Comparison of ENCODE assay signal across 8 cellular contexts in the genomic region with DNA sequence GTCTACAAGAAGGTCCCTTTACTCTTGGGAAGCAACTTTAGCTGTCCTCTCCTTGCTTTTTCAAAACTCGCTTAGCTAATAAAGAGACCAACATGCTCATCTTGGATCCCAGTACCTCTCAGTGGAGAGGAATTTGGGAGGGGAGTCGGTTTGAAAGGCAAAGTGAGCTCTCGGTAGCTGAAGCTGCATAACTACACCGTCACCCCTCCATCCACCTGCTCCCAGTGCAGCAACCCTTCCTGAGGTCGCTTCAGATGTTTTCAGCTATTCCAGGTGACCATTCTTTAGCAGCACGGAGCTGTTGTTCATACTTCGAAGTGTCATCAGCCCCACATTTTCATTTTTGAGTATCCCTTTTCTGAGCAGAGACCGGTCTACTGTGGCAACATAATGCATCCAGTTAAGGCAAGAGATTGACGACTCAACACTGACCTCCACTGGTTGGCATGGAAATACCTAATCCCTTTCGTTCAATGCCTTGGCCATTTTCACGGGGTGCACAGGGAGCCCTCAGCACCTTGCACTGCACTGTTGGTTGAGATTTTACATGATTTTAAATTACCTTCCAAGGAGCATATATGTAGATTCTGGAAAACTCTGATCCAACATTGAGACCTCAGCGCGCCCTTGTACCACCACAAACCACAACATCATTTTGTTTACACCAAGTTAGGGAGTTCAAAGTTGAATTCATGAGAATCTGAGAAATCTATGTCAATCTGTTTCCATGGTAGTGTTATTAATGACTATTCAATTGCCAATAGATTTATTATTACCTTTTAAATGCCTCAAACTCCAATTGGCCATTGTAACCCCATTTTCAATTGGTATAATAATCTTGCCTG. TPM values are rescaled to one million over a fixed set of nuclear protein-coding genes. Genes with fewer than 3 reads are reported as not detected.
A peak's percentile ranks its signal among the peaks of the same experiment; 100 is the strongest.
DNase-seq lines count a peak whose midpoint lies in the region; ATAC-seq, FAIRE-seq and TF ChIP-seq lines count a peak whose summit lies in the region.

No MANE protein-coding gene starts in this region.

- H3K4me3 ChIP-seq in A673 (ENCODE audit: low read depth, low read length, poor library complexity, severe bottlenecking) (no peak overlapping the region), WI38 (ENCODE audit: low read depth, low read length) (no peak overlapping the region), bronchial epithelial cell (ENCODE audit: low read depth, low read length) (no peak overlapping the region)

- ATAC-seq in GM18519 (IDR thresholded peaks at IDR 0.05; ENCODE audit: low FRiP score, unreplicated experiment) (peak; percentile 76), HG03060 (IDR thresholded peaks at IDR 0.05; ENCODE audit: low read depth, unreplicated experiment) (peak; percentile 73)

- no peak for FAIRE-seq in bronchial epithelial cell (lab: Jason Lieb, UNC)
- FAIRE-seq in islet of Langerhans (lab: Jason Lieb, UNC), result peak; percentile 69

- H3K9me3 ChIP-seq in A673 (ENCODE audit: low read depth, low read length, poor library complexity, severe bottlenecking), result no peaks in the 10 kb centered on the region

- TF ChIP-seq CTCF in A673 (conservative IDR thresholded peaks at IDR 0.05; ENCODE audit: low read depth, low read length), result peak; percentile 79
- peak; percentile 67 for TF ChIP-seq CTCF in WI38 (IDR thresholded peaks at IDR 0.05; ENCODE audit: low read depth, low read length)
- peak; percentile 78 for TF ChIP-seq CTCF in bronchial epithelial cell (IDR thresholded peaks at IDR 0.05; ENCODE audit: insufficient read depth, low read length, severe bottlenecking)

- H3K4me1 ChIP-seq in A673 (ENCODE audit: insufficient read depth, low read length, poor library complexity, severe bottlenecking), result no peaks in the 10 kb centered on the region

- no TSS peak for BruUV-seq in A673 (replicated peaks; lab: Mats Ljungman, UMichigan)

- POLR2A ChIA-PET in A673 (lab: Charles Lee; ENCODE audit: low non-redundant PET), result interaction anchor here (0.6 kb wide), 1 partner anchor 111 kb away, joined by 3 read pairs; no protein-coding TSS in a partner anchor

- CTCF ChIA-PET in A673 (lab: Charles Lee), result interaction anchor here (1.0 to 1.3 kb wide), 2 partner anchors 111 to 825 kb away, joined by 4 to 5 read pairs; no protein-coding TSS in a partner anchor

- no peaks in the 10 kb centered on the region for H3K27me3 ChIP-seq in A673 (replicated peaks; ENCODE audit: insufficient read depth, low read depth, low read length, poor library complexity)
- H3K27me3 ChIP-seq in bronchial epithelial cell (ENCODE audit: control insufficient read depth, insufficient read depth, low read length), result no peaks in the 10 kb centered on the region

- no peak overlapping the region for H3K27ac ChIP-seq in A673 (ENCODE audit: low read depth, low read length, poor library complexity, severe bottlenecking)

- intact Hi-C loops in A673 (cut with micrococcal nuclease; ENCODE audit: unreplicated experiment), result loop anchor here (2.0 to 10.0 kb wide), 5 partner anchors 269 to 1137 kb away; no protein-coding TSS in a partner anchor

- H3K36me3 ChIP-seq in A673 (ENCODE audit: insufficient read depth, low read length, poor library complexity, severe bottlenecking) (no peaks in the 10 kb centered on the region), bronchial epithelial cell (ENCODE audit: control insufficient read depth, insufficient read depth, low read length) (no peaks in the 10 kb centered on the region)

- DNase-seq in A673 (ENCODE audit: low spot score) (peak; percentile 76), NCI-H2081 treated with DMSO at 0.1 percent for 48 hours (lab: John Stamatoyannopoulos, UW) (peak; percentile 13), bronchial epithelial cell (ENCODE audit: low read depth) (peak; percentile 64)
- peak; percentile 27 to 41 (median 38) for DNase-seq in stimulated activated CD4-positive, alpha-beta T cell treated with anti-CD3 and anti-CD28 coated beads, Interleukin-1b, Interleukin-23, amount 100 ng/mL, for 24 hours (ENCODE audit: low read depth in 4 of 4, low spot score in 1 of 4)

RNA-seq across cellular contexts. Expression of gene DLEU7, which starts 42.2 kb away (rescaled TPM):
- total RNA-seq in A673 (2021), result not detected in 2 replicates
- not detected in 2 replicates for total RNA-seq in bronchial epithelial cell

Comparison
In these comparisons a context has a peak if more than half of its experiments do, and no peak if none do; other contexts are left out.
1. DNase-seq: peak in every context shown above with its lines; median percentile 76 in A673; 64 in bronchial epithelial cell; 38 in stimulated activated CD4-positive, alpha-beta T cell treated with anti-CD3 and anti-CD28 coated beads, Interleukin-1b, Interleukin-23, amount 100 ng/mL, for 24 hours; 13 in NCI-H2081 treated with DMSO at 0.1 percent for 48 hours.